23 cellular contexts compared by ENCODE assay signal in genomic region chr1:20072771-20073170, GRCh38. TPM values are rescaled to one million over a fixed set of nuclear protein-coding genes. Genes with fewer than 3 reads are reported as not detected.
"Had no signal": no experiment of that assay in that cellular context is flagged by ENCODE, and none has a peak within 500 bp of the region (broad histone marks: within the 10 kb centered on the region; RNA-seq: fewer than 3 reads in every experiment).

No MANE protein-coding gene starts in this region.

- H3K27ac Mint-ChIP-seq: natural killer cell treated with Interleukin-12 subunit alpha and Interleukin-12 subunit beta and Interleukin-15 and Interleukin-18, amount 100 ng/mL, for 72 hours had no signal

- H3K4me3 Mint-ChIP-seq: central memory CD8-positive, alpha-beta T cell; natural killer cell treated with Interleukin-12 subunit alpha and Interleukin-12 subunit beta and Interleukin-15 and Interleukin-18, amount 100 ng/mL, for 72 hours had no signal

- H3K79me2 ChIP-seq: hepatocyte, parathyroid adenoma had no signal

- H3K4me1 ChIP-seq: parathyroid adenoma, prostate gland, transverse colon had no signal

- H3K36me3 ChIP-seq: esophagus squamous epithelium, prostate gland, stomach, thoracic aorta, transverse colon had no signal

- H3K27ac ChIP-seq: hepatocyte, parathyroid adenoma, prostate gland, skin epidermis, stomach, thoracic aorta had no signal

- DNase-seq: effector memory CD4-positive, alpha-beta T cell; esophagus squamous epithelium; foreskin fibroblast; kidney; left cardiac atrium; mucosa of descending colon; occipital lobe; stimulated activated CD4-positive, alpha-beta T cell treated with anti-CD3 and anti-CD28 coated beads, Interleukin-12 subunit alpha, Interleukin-12 subunit beta, amount 100 ng/mL, for 4 hours; stimulated activated naive CD4-positive, alpha-beta T cell; stomach; substantia nigra; transverse colon had no signal

- ATAC-seq: left cardiac atrium; mucosa of descending colon; natural killer cell treated with Interleukin-12 subunit alpha and Interleukin-12 subunit beta and Interleukin-15 and Interleukin-18, amount 100 ng/mL, for 72 hours; sciatic nerve had no signal

- H3K4me3 ChIP-seq: hepatocyte, mucosa of descending colon, prostate gland, skin epidermis, stomach, thoracic aorta, transverse colon had no signal

- H3K27me3 ChIP-seq: hepatocyte, transverse colon had no signal

- H3K36me3 Mint-ChIP-seq: natural killer cell treated with Interleukin-12 subunit alpha and Interleukin-12 subunit beta and Interleukin-15 and Interleukin-18, amount 100 ng/mL, for 72 hours had no signal

- H3K4me2 ChIP-seq: hepatocyte had no signal

- H3K9me3 Mint-ChIP-seq: central memory CD8-positive, alpha-beta T cell; natural killer cell treated with Interleukin-12 subunit alpha and Interleukin-12 subunit beta and Interleukin-15 and Interleukin-18, amount 100 ng/mL, for 72 hours had no signal

- H3K9me3 ChIP-seq: esophagus squamous epithelium, mucosa of descending colon, prostate gland, stomach, thoracic aorta, transverse colon had no signal

- H2AFZ ChIP-seq: hepatocyte, parathyroid adenoma had no signal

- H3K9ac ChIP-seq: parathyroid adenoma had no signal

RNA-seq across cellular contexts. Expression of gene PLA2G5, which starts 2.8 kb away (rescaled TPM):
- total RNA-seq: natural killer cell treated with Interleukin-12 subunit alpha and Interleukin-12 subunit beta and Interleukin-15 and Interleukin-18, amount 100 ng/mL, for 72 hours; renal cortical epithelial cell had no signal

RNA-seq across cellular contexts. Expression of gene PLA2G2D, which starts 46.6 kb away (rescaled TPM):
- total RNA-seq: hepatocyte; left cardiac atrium; lung microvascular endothelial cell; natural killer cell treated with Interleukin-12 subunit alpha and Interleukin-12 subunit beta and Interleukin-15 and Interleukin-18, amount 100 ng/mL, for 72 hours; occipital lobe; prostate gland; renal cortical epithelial cell; sciatic nerve; stomach; thoracic aorta; ureter had no signal
- polyA plus RNA-seq: hepatocyte had no signal
